26 cellular contexts compared by ENCODE assay signal in the genomic region with DNA sequence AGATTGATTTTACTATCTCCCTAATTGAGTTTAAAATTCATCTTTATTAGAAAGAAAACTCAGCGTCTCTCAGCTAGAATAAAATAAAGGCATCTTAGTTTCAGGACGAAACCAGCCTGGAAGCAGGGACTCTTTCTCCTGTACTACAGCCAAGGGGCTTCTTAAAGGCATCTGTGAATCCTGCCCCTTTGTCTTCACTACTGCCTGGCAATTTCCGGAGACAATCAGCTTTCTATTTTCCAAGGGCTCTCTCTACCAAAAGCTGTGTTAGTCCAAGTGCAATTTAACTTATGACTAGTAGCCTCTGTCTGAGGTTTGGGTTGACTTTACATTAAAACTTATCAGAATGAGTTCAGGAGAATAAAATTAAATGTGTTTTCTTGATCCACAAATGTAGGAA.
A peak's percentile ranks its signal among the peaks of the same experiment; 100 is the strongest.
DNase-seq lines count a peak whose midpoint lies in the region; ATAC-seq and TF ChIP-seq lines count a peak whose summit lies in the region.
"Had no signal": no experiment of that assay in that cellular context is flagged by ENCODE, and none has a peak within 500 bp of the region (broad histone marks: within the 10 kb centered on the region; RNA-seq: fewer than 3 reads in every experiment).

No MANE protein-coding gene starts in this region.

- no TSS peak for BruUV-seq in PC-9 (replicated peaks; lab: Mats Ljungman, UMichigan)

- no peak for TF ChIP-seq CTCF in endodermal cell (conservative IDR thresholded peaks at IDR 0.05)
- no peak for TF ChIP-seq CTCF in neural progenitor cell (IDR thresholded peaks at IDR 0.05)
- no peak for TF ChIP-seq CTCF in PC-9 (conservative IDR thresholded peaks at IDR 0.05)

- H3K36me3 ChIP-seq in endodermal cell (ENCODE audit: control insufficient read depth, insufficient read depth, low read length) (no peaks in the 10 kb centered on the region), neural progenitor cell (no peaks in the 10 kb centered on the region), PC-9 (ENCODE audit: low read depth) (no peaks in the 10 kb centered on the region)
- H3K36me3 ChIP-seq: ascending aorta; BLaER1 treated with 17β-estradiol and CSF1 and Interleukin-3, amounts not matched to agents 10 nM and 100 nM; gastroesophageal sphincter; Peyer's patch; right lobe of liver; upper lobe of left lung had no signal

- H3K27me3 ChIP-seq in endodermal cell (ENCODE audit: control insufficient read depth, insufficient read depth, low read length, poor library complexity, severe bottlenecking) (no peaks in the 10 kb centered on the region), neural progenitor cell (no peaks in the 10 kb centered on the region), PC-9 (ENCODE audit: insufficient read depth, low read depth) (no peaks in the 10 kb centered on the region)
- H3K27me3 ChIP-seq: ascending aorta; BLaER1 treated with 17β-estradiol and CSF1 and Interleukin-3, amounts not matched to agents 10 nM and 100 nM; gastroesophageal sphincter; Peyer's patch; right lobe of liver; upper lobe of left lung had no signal

- H3F3A ChIP-seq in neural progenitor cell (ENCODE audit: low read depth), result no peaks in the 10 kb centered on the region
- H3F3A ChIP-seq in PC-9 (ENCODE audit: insufficient read depth, low read depth), result no peaks in the 10 kb centered on the region

- H3K27ac ChIP-seq in endodermal cell (ENCODE audit: low read depth, low read length) (peak overlapping the region; percentile 77), neural progenitor cell (peak overlapping the region; percentile 8), PC-9 (no peak overlapping the region)
- H3K27ac ChIP-seq: ascending aorta; BLaER1 treated with 17β-estradiol and CSF1 and Interleukin-3, amounts not matched to agents 10 nM and 100 nM; gastroesophageal sphincter; Peyer's patch; right lobe of liver; upper lobe of left lung had no signal

- no peak overlapping the region for H3K9ac ChIP-seq in endodermal cell (ENCODE audit: extremely low read depth, low read length, poor library complexity, severe bottlenecking)
- H3K9ac ChIP-seq in neural progenitor cell, result no peak overlapping the region
- H3K9ac ChIP-seq: BLaER1 treated with 17β-estradiol and CSF1 and Interleukin-3, amounts not matched to agents 10 nM and 100 nM had no signal

- H3K79me2 ChIP-seq in neural progenitor cell (ENCODE audit: low read depth) (no peaks in the 10 kb centered on the region), PC-9 (ENCODE audit: low read depth) (no peaks in the 10 kb centered on the region)

- no peak overlapping the region for H3K4me3 ChIP-seq in endodermal cell (ENCODE audit: low read length)
- H3K4me3 ChIP-seq in neural progenitor cell, result peak overlapping the region; percentile 12
- H3K4me3 ChIP-seq in PC-9, result no peak overlapping the region
- H3K4me3 ChIP-seq: ascending aorta; BLaER1 treated with 17β-estradiol and CSF1 and Interleukin-3, amounts not matched to agents 10 nM and 100 nM; gastroesophageal sphincter; Peyer's patch; right lobe of liver; upper lobe of left lung had no signal

- H3K4me2 ChIP-seq in neural progenitor cell (peak overlapping the region; percentile 18), PC-9 (no peak overlapping the region)
- H3K4me2 ChIP-seq: BLaER1 treated with 17β-estradiol and CSF1 and Interleukin-3, amounts not matched to agents 10 nM and 100 nM had no signal

- H3K36me3 Mint-ChIP-seq in endodermal cell (ENCODE audit: low read depth) (no peaks in the 10 kb centered on the region), neural progenitor cell (no peaks in the 10 kb centered on the region)
- H3K36me3 Mint-ChIP-seq in activated CD4-positive, alpha-beta T cell treated with anti-CD3 and anti-CD28 coated beads for 36 hours (ENCODE audit: low read depth), result no peaks in the 10 kb centered on the region
- H3K36me3 Mint-ChIP-seq: activated naive CD8-positive, alpha-beta T cell treated with anti-CD3 and anti-CD28 coated beads, Interleukin-2, amount 10 ng/mL, durations not matched to agents 7 days and 5 days; natural killer cell; stimulated activated effector memory CD8-positive, alpha-beta T cell treated with anti-CD3 and anti-CD28 coated beads, Interleukin-12 subunit alpha, Interleukin-12 subunit beta, amount 100 ng/mL, for 72 hours had no signal

- H3K9me3 ChIP-seq in endodermal cell (ENCODE audit: control insufficient read depth, low read length), result peaks cover 12% of the 10 kb centered on the region
- H3K9me3 ChIP-seq in neural progenitor cell (ENCODE audit: low read depth), result no peaks in the 10 kb centered on the region
- no peaks in the 10 kb centered on the region for H3K9me3 ChIP-seq in PC-9 (ENCODE audit: insufficient read depth, low read depth)
- H3K9me3 ChIP-seq: ascending aorta; BLaER1 treated with 17β-estradiol and CSF1 and Interleukin-3, amounts not matched to agents 10 nM and 100 nM; Caco-2; Peyer's patch; right lobe of liver had no signal

- no peak overlapping the region for H3K27ac Mint-ChIP-seq in endodermal cell
- peak overlapping the region; percentile 61 for H3K27ac Mint-ChIP-seq in neural progenitor cell
- no peak overlapping the region for H3K27ac Mint-ChIP-seq in activated CD4-positive, alpha-beta T cell treated with anti-CD3 and anti-CD28 coated beads for 36 hours
- H3K27ac Mint-ChIP-seq: activated naive CD8-positive, alpha-beta T cell treated with anti-CD3 and anti-CD28 coated beads, Interleukin-2, amount 10 ng/mL, durations not matched to agents 7 days and 5 days; natural killer cell; stimulated activated effector memory CD8-positive, alpha-beta T cell treated with anti-CD3 and anti-CD28 coated beads, Interleukin-12 subunit alpha, Interleukin-12 subunit beta, amount 100 ng/mL, for 72 hours; T-helper 1 cell treated with Interleukin-12 subunit alpha and Interleukin-12 subunit beta and Interleukin-4 antibody, amounts not matched to agents 30 μg/mL and 1 μg/mL, for 36 hours had no signal

- intact Hi-C loops in activated CD4-positive, alpha-beta T cell treated with anti-CD3 and anti-CD28 coated beads for 36 hours (cut with DNase I, micrococcal nuclease), result no loop called here
- intact Hi-C loops in PC-9 (cut with micrococcal nuclease; ENCODE audit: unreplicated experiment), result no loop called here

- H3K4me1 ChIP-seq in endodermal cell (ENCODE audit: control insufficient read depth, insufficient read depth, low read length) (peaks cover 5% of the 10 kb centered on the region), neural progenitor cell (peaks cover 13% of the 10 kb centered on the region), PC-9 (replicated peaks; ENCODE audit: insufficient read depth) (no peaks in the 10 kb centered on the region)
- H3K4me1 ChIP-seq: ascending aorta; BLaER1 treated with 17β-estradiol and CSF1 and Interleukin-3, amounts not matched to agents 10 nM and 100 nM; gastroesophageal sphincter; Peyer's patch; right lobe of liver; upper lobe of left lung had no signal

- WGBS in endodermal cell (ENCODE audit: insufficient coverage in 1 of 2, insufficient read length in 1 of 2), 2 experiments, result 54 to 70% methylated on average over 3 of the region's 3 CpGs

- H2AFZ ChIP-seq in neural progenitor cell (replicated peaks) (no peak overlapping the region), PC-9 (no peak overlapping the region)

- no peaks in the 10 kb centered on the region for H4K20me1 ChIP-seq in neural progenitor cell (ENCODE audit: low read depth)
- no peaks in the 10 kb centered on the region for H4K20me1 ChIP-seq in PC-9 (ENCODE audit: insufficient read depth)
- H4K20me1 ChIP-seq: BLaER1 treated with 17β-estradiol and CSF1 and Interleukin-3, amounts not matched to agents 10 nM and 100 nM had no signal

- DNase-seq in NCI-H1092 (lab: John Stamatoyannopoulos, UW), result peak; percentile 29
- DNase-seq in NCI-H69 (lab: John Stamatoyannopoulos, UW), result peak; percentile 48
- no peak for DNase-seq in endodermal cell
- peak; percentile 43 for DNase-seq in neural progenitor cell (ENCODE audit: low spot score)
- no peak for DNase-seq in activated CD4-positive, alpha-beta T cell treated with anti-CD3 and anti-CD28 coated beads for 36 hours
- DNase-seq in GOT3 (lab: John Stamatoyannopoulos, UW), result no peak
- DNase-seq in PC-9, result no peak
- DNase-seq: activated CD4-positive, CD25-positive, alpha-beta regulatory T cell treated with anti-CD3 and anti-CD28 coated beads, Interleukin-2, amount 50 U/mL, for 72 hours; activated CD8-positive, alpha-beta memory T cell treated with anti-CD3 and anti-CD28 coated beads for 24 hours; activated gamma-delta T cell; activated naive CD8-positive, alpha-beta T cell treated with anti-CD3 and anti-CD28 coated beads, Interleukin-2, amount 10 ng/mL, durations not matched to agents 7 days and 5 days; Caco-2; DMS79; GDM1; natural killer cell; NCI-H2029 treated with DMSO at 0.1 percent for 48 hours; Peyer's patch; right lobe of liver; stimulated activated CD4-positive, alpha-beta T cell treated with anti-CD3 and anti-CD28 coated beads, Interleukin-4, amount 100 ng/mL, for 1 hour; upper lobe of left lung had no signal

- H3K27me3 Mint-ChIP-seq in endodermal cell (ENCODE audit: insufficient read depth) (peaks cover 4% of the 10 kb centered on the region), neural progenitor cell (ENCODE audit: insufficient read depth, low read depth) (no peaks in the 10 kb centered on the region)
- no peaks in the 10 kb centered on the region for H3K27me3 Mint-ChIP-seq in activated CD4-positive, alpha-beta T cell treated with anti-CD3 and anti-CD28 coated beads for 36 hours
- H3K27me3 Mint-ChIP-seq: activated naive CD8-positive, alpha-beta T cell treated with anti-CD3 and anti-CD28 coated beads, Interleukin-2, amount 10 ng/mL, durations not matched to agents 7 days and 5 days; central memory CD8-positive, alpha-beta T cell had no signal

- H3K9me3 Mint-ChIP-seq in endodermal cell, result peaks cover 10% of the 10 kb centered on the region
- peaks cover 5% of the 10 kb centered on the region for H3K9me3 Mint-ChIP-seq in neural progenitor cell
- H3K9me3 Mint-ChIP-seq in activated CD4-positive, alpha-beta T cell treated with anti-CD3 and anti-CD28 coated beads for 36 hours (ENCODE audit: low read depth), result peaks cover 12% of the 10 kb centered on the region

- peaks cover 27% of the 10 kb centered on the region for H3K4me1 Mint-ChIP-seq in endodermal cell
- peaks cover 13% of the 10 kb centered on the region for H3K4me1 Mint-ChIP-seq in neural progenitor cell
- H3K4me1 Mint-ChIP-seq in activated CD4-positive, alpha-beta T cell treated with anti-CD3 and anti-CD28 coated beads for 36 hours, result no peaks in the 10 kb centered on the region
- H3K4me1 Mint-ChIP-seq: activated naive CD8-positive, alpha-beta T cell treated with anti-CD3 and anti-CD28 coated beads, Interleukin-2, amount 10 ng/mL, durations not matched to agents 7 days and 5 days; central memory CD8-positive, alpha-beta T cell; natural killer cell; stimulated activated effector memory CD8-positive, alpha-beta T cell treated with anti-CD3 and anti-CD28 coated beads, Interleukin-12 subunit alpha, Interleukin-12 subunit beta, amount 100 ng/mL, for 72 hours had no signal

- POLR2A ChIA-PET in activated CD4-positive, alpha-beta T cell treated with anti-CD3 and anti-CD28 coated beads for 36 hours (lab: Charles Lee), result no interaction called here
- POLR2A ChIA-PET in PC-9 (lab: Charles Lee; ENCODE audit: unreplicated experiment), result no interaction called here

- no peaks in the 10 kb centered on the region for H3K9me2 ChIP-seq in PC-9 (ENCODE audit: insufficient read depth)

- no peak for ATAC-seq in activated CD4-positive, alpha-beta T cell treated with anti-CD3 and anti-CD28 coated beads for 36 hours
- ATAC-seq: gastroesophageal sphincter; natural killer cell; right lobe of liver; stimulated activated effector memory CD8-positive, alpha-beta T cell treated with anti-CD3 and anti-CD28 coated beads, Interleukin-12 subunit alpha, Interleukin-12 subunit beta, amount 100 ng/mL, for 72 hours had no signal

- CTCF ChIA-PET in activated CD4-positive, alpha-beta T cell treated with anti-CD3 and anti-CD28 coated beads for 36 hours (lab: Charles Lee), result no interaction called here
- CTCF ChIA-PET in PC-9 (lab: Charles Lee), result no interaction called here

- no peak overlapping the region for H3K4me3 Mint-ChIP-seq in endodermal cell
- no peak overlapping the region for H3K4me3 Mint-ChIP-seq in neural progenitor cell
- H3K4me3 Mint-ChIP-seq in activated CD4-positive, alpha-beta T cell treated with anti-CD3 and anti-CD28 coated beads for 36 hours, result no peak overlapping the region
- H3K4me3 Mint-ChIP-seq: activated naive CD8-positive, alpha-beta T cell treated with anti-CD3 and anti-CD28 coated beads, Interleukin-2, amount 10 ng/mL, durations not matched to agents 7 days and 5 days; central memory CD8-positive, alpha-beta T cell; natural killer cell; stimulated activated effector memory CD8-positive, alpha-beta T cell treated with anti-CD3 and anti-CD28 coated beads, Interleukin-12 subunit alpha, Interleukin-12 subunit beta, amount 100 ng/mL, for 72 hours; T-helper 1 cell treated with Interleukin-12 subunit alpha and Interleukin-12 subunit beta and Interleukin-4 antibody, amounts not matched to agents 30 μg/mL and 1 μg/mL, for 36 hours had no signal

Comparison
In these comparisons a context has a peak if more than half of its experiments do, and no peak if none do; other contexts are left out.
1. DNase-seq: peak in NCI-H1092 (single experiment), NCI-H69 (single experiment) and neural progenitor cell (single experiment); none in endodermal cell (single experiment), activated CD4-positive, alpha-beta T cell treated with anti-CD3 and anti-CD28 coated beads for 36 hours (single experiment), GOT3 (single experiment) and PC-9 (0 of 2).